8 cellular contexts compared by ENCODE assay signal in genomic region chr1:21638531-21639341, GRCh38. TPM values are rescaled to one million over a fixed set of nuclear protein-coding genes. Genes with fewer than 3 reads are reported as not detected.
DNase-seq lines count a peak whose midpoint lies in the region; ATAC-seq and TF ChIP-seq lines count a peak whose summit lies in the region.

No MANE protein-coding gene starts in this region.

- H3K4me3 ChIP-seq in tibial nerve (no peak overlapping the region), spleen (no peak overlapping the region)

- H3K36me3 Mint-ChIP-seq in activated T-cell treated with anti-CD3 and anti-CD28 coated beads, Interleukin-2, amount 50 U/mL, for 4 hours (ENCODE audit: insufficient read depth): no peaks in the 10 kb centered on the region

- intact Hi-C loops in left cardiac atrium (cut with DNase I) (no loop called here), spleen (cut with DNase I; ENCODE audit: low total_unique reads) (no loop called here)

- TF ChIP-seq POLR2A in tibial nerve (IDR thresholded peaks at IDR 0.05): no peak
- no peak for TF ChIP-seq POLR2A in spleen (IDR thresholded peaks at IDR 0.05)

- in situ Hi-C loops in SK-MEL-5 (cut with HindIII; ENCODE audit: low pct_unique_long_range_greater_than_20kb, low sequenced_read_pairs): no loop called here

- no peak for DNase-seq in activated T-cell treated with anti-CD3 and anti-CD28 coated beads, Interleukin-2, amount 50 U/mL, for 4 hours
- DNase-seq in activated T-cell treated with anti-CD3 and anti-CD28 coated beads for 4 hours (no peak), SK-MEL-5 (ENCODE audit: low read depth, low spot score) (peak; percentile 14), left cardiac atrium (peak; percentile 45), tibial nerve (ENCODE audit: low spot score in 2 of 2) (no peak), spleen (no peak), T-helper 1 cell (no peak)

- H3K9me3 Mint-ChIP-seq in activated T-cell treated with anti-CD3 and anti-CD28 coated beads, Interleukin-2, amount 50 U/mL, for 4 hours: no peaks in the 10 kb centered on the region

- TF ChIP-seq EP300 in tibial nerve (IDR thresholded peaks at IDR 0.05): no peak

- WGBS in tibial nerve, 2 donors: 30 to 34% methylated on average over 7 to 10 of the region's 10 CpGs
- 20 to 24% (median 21%) methylated on average over 7 to 10 of the region's 10 CpGs for WGBS in spleen, 5 donors

- H3K4me3 Mint-ChIP-seq in activated T-cell treated with anti-CD3 and anti-CD28 coated beads, Interleukin-2, amount 50 U/mL, for 4 hours: no peak overlapping the region

- ATAC-seq in activated T-cell treated with anti-CD3 and anti-CD28 coated beads, Interleukin-2, amount 50 U/mL, for 4 hours: peak; percentile 53 to 69
- ATAC-seq in left cardiac atrium (peak; percentile 27 to 88), HG03095 (IDR thresholded peaks at IDR 0.05; ENCODE audit: unreplicated experiment) (no peak)

- H3K36me3 ChIP-seq in tibial nerve: no peaks in the 10 kb centered on the region
- no peaks in the 10 kb centered on the region for H3K36me3 ChIP-seq in spleen

- H3K4me1 Mint-ChIP-seq in activated T-cell treated with anti-CD3 and anti-CD28 coated beads, Interleukin-2, amount 50 U/mL, for 4 hours (ENCODE audit: low read depth): peaks cover 4% of the 10 kb centered on the region

- TF ChIP-seq CTCF in tibial nerve (IDR thresholded peaks at IDR 0.05) (no peak), spleen (IDR thresholded peaks at IDR 0.05 in 8 of 11, conservative IDR thresholded peaks at IDR 0.05 in 3 of 11) (no peak)

- H3K4me1 ChIP-seq in tibial nerve (peaks cover 0 to 33% (median 2%) of the 10 kb centered on the region in 4 donors), spleen (no peaks in the 10 kb centered on the region)

- peaks cover 0 to 6% of the 10 kb centered on the region in 2 donors for H3K27me3 ChIP-seq in tibial nerve
- H3K27me3 ChIP-seq in spleen (replicated peaks in 1 of 7): peaks cover 0 to 35% (median 0%) of the 10 kb centered on the region in 7 donors

- H3K27ac ChIP-seq in tibial nerve: peak overlapping the region; percentile 2 to 86 (median 42)
- H3K27ac ChIP-seq in spleen: no peak overlapping the region

- H3K27me3 Mint-ChIP-seq in activated T-cell treated with anti-CD3 and anti-CD28 coated beads, Interleukin-2, amount 50 U/mL, for 4 hours (ENCODE audit: low read depth): peaks cover 22% of the 10 kb centered on the region

- H3K9me3 ChIP-seq in tibial nerve: no peaks in the 10 kb centered on the region
- no peaks in the 10 kb centered on the region for H3K9me3 ChIP-seq in spleen

RNA-seq across cellular contexts. Expression of gene RAP1GAP, which starts 30.4 kb away (rescaled TPM):
- total RNA-seq in activated T-cell treated with anti-CD3 and anti-CD28 coated beads, Interleukin-2, amount 50 U/mL, for 4 hours: 1 to 10 TPM in 2 of 3 donors, under 1 TPM in 1; 0.46 to 1.4 (median 1.2) TPM
- 0.61 and 0.95 TPM in 2 replicates for total RNA-seq in SK-MEL-5 (2014; rRNA removed; shearing (Covaris generic))
- polyA plus RNA-seq in SK-MEL-5 (2015; cell fraction: cytosol; rRNA removed): 1.9 and 6.7 TPM in 2 replicates
- polyA plus RNA-seq in SK-MEL-5 (2015; cell fraction: nucleus; rRNA removed): 0.88 and 1.6 TPM in 2 replicates
- total RNA-seq in left cardiac atrium (10 to 100 TPM; 10.5 to 16.4 TPM), tibial nerve (1 to 10 TPM; 2.4 to 5.1 (median 4.6) TPM), spleen (10 to 100 TPM in 1 of 7 donors, 1 to 10 TPM in 4, under 1 TPM in 2; 0.69 to 12.1 (median 1.0) TPM)
- polyA plus RNA-seq in spleen: under 1 TPM; 0.30 to 0.67 (median 0.41) TPM

Comparison
In these comparisons a context has a peak if more than half of its experiments do, and no peak if none do; other contexts are left out.
1. DNase-seq: peak in SK-MEL-5 (single experiment) and left cardiac atrium (single experiment); none in activated T-cell treated with anti-CD3 and anti-CD28 coated beads, Interleukin-2, amount 50 U/mL, for 4 hours (single experiment), activated T-cell treated with anti-CD3 and anti-CD28 coated beads for 4 hours (single experiment), tibial nerve (0 of 2), spleen (single experiment) and T-helper 1 cell (0 of 5).
2. H3K27ac ChIP-seq: peak in tibial nerve (4 of 4); none in spleen (0 of 8).